In genomic region chr9:134423166-134423565, GRCh38 we compare ENCODE assay signal across 21 cellular contexts.
DNase-seq lines count a peak whose midpoint lies in the region; ATAC-seq and TF ChIP-seq lines count a peak whose summit lies in the region.
"Had no signal": no experiment of that assay in that cellular context is flagged by ENCODE, and none has a peak within 500 bp of the region (broad histone marks: within the 10 kb centered on the region; RNA-seq: fewer than 3 reads in every experiment).

No MANE protein-coding gene starts in this region.

- H3K4me1 ChIP-seq in H9 (ENCODE audit: insufficient read depth, low read length) (no peaks in the 10 kb centered on the region), suprapubic skin (peaks cover 80% of the 10 kb centered on the region), smooth muscle cell (ENCODE audit: low read depth) (no peaks in the 10 kb centered on the region)

- H4K8ac ChIP-seq in H9 (replicated peaks; ENCODE audit: insufficient read length, low read depth, low read length) = no peak overlapping the region

- TF ChIP-seq CTCF in H9 (conservative IDR thresholded peaks at IDR 0.05) (no peak), omental fat pad (IDR thresholded peaks at IDR 0.05) (no peak), suprapubic skin (IDR thresholded peaks at IDR 0.05) (no peak), glutamatergic neuron (IDR thresholded peaks at IDR 0.05; ENCODE audit: partially characterized antibody, unreplicated experiment) (no peak), smooth muscle cell (IDR thresholded peaks at IDR 0.05; ENCODE audit: borderline replicate concordance, insufficient read depth, poor library complexity, severe bottlenecking) (no peak)

- H4K91ac ChIP-seq in H9 (ENCODE audit: insufficient read length, low read depth, low read length) = no peak overlapping the region

- CTCF ChIA-PET in activated CD4-positive, alpha-beta memory T cell treated with anti-CD3 and anti-CD28 coated beads, Interleukin-2, amount 10 ng/mL, durations not matched to agents 7 days and 5 days (lab: Charles Lee) = no interaction called here

- H3K4me2 ChIP-seq in H9 (ENCODE audit: insufficient read depth, insufficient read length, low read length) (no peak overlapping the region), smooth muscle cell (no peak overlapping the region)

- no peaks in the 10 kb centered on the region for H3F3A ChIP-seq in smooth muscle cell (ENCODE audit: low read depth)

- H3K27ac Mint-ChIP-seq in H9 (no peak overlapping the region), glutamatergic neuron (ENCODE audit: unreplicated experiment) (no peak overlapping the region)
- no peak overlapping the region for H3K27ac Mint-ChIP-seq in activated CD4-positive, alpha-beta memory T cell treated with anti-CD3 and anti-CD28 coated beads, Interleukin-2, amount 10 ng/mL, durations not matched to agents 7 days and 5 days
- H3K27ac Mint-ChIP-seq: CD4-positive, alpha-beta T cell had no signal

- H3K56ac ChIP-seq in H9 (ENCODE audit: insufficient read length, low read depth, low read length) = no peak overlapping the region

- H3K27me3 Mint-ChIP-seq in H9 (ENCODE audit: low read depth) (no peaks in the 10 kb centered on the region), glutamatergic neuron (ENCODE audit: unreplicated experiment) (peaks cover 2% of the 10 kb centered on the region)
- no peaks in the 10 kb centered on the region for H3K27me3 Mint-ChIP-seq in activated CD4-positive, alpha-beta memory T cell treated with anti-CD3 and anti-CD28 coated beads, Interleukin-2, amount 10 ng/mL, durations not matched to agents 7 days and 5 days
- H3K27me3 Mint-ChIP-seq: CD4-positive, alpha-beta T cell had no signal

- H3T11ph ChIP-seq in H9 (ENCODE audit: low read length) = no peak overlapping the region

- H3K79me2 ChIP-seq in H9 (ENCODE audit: insufficient read depth, low read length) = no peaks in the 10 kb centered on the region
- no peaks in the 10 kb centered on the region for H3K79me2 ChIP-seq in smooth muscle cell (ENCODE audit: low read depth)

- peak; percentile 8 for ATAC-seq in omental fat pad (ENCODE audit: low FRiP score)
- ATAC-seq: GM12878, K562 had no signal

- no peaks in the 10 kb centered on the region for H3K9me3 ChIP-seq in H9 (ENCODE audit: control insufficient read depth, low read depth, low read length)
- no peaks in the 10 kb centered on the region for H3K9me3 ChIP-seq in suprapubic skin
- H3K9me3 ChIP-seq in smooth muscle cell (replicated peaks; ENCODE audit: low read depth) = no peaks in the 10 kb centered on the region
- H3K9me3 ChIP-seq: BE2C had no signal

- H3K14ac ChIP-seq in H9 (ENCODE audit: insufficient read depth, low read length) = peak overlapping the region; percentile 36; the same call in 1 of the 2 replicates

- no CpG with 5 or more reads among the region's 15 CpGs for WGBS in H9 (ENCODE audit: extremely low coverage, insufficient read length, low lambda C conversion rate)
- 74% methylated on average over 4 of the region's 15 CpGs for WGBS in suprapubic skin
- WGBS in smooth muscle cell (ENCODE audit: low lambda C conversion rate) = 94% methylated on average over 15 of the region's 15 CpGs

- no peak overlapping the region for H2BK5ac ChIP-seq in H9 (ENCODE audit: insufficient read length, low read length)

- H2BK120ac ChIP-seq in H9 (ENCODE audit: low read depth, low read length, poor library complexity, severe bottlenecking) = no peak overlapping the region

- TF ChIP-seq POLR2A in suprapubic skin (IDR thresholded peaks at IDR 0.05) = no peak

- H4K5ac ChIP-seq in H9 (ENCODE audit: insufficient read length, low read depth, low read length) = no peak overlapping the region

- H2BK15ac ChIP-seq in H9 (ENCODE audit: low read depth, low read length) = no peak overlapping the region

- H3K27ac ChIP-seq in H9 (ENCODE audit: insufficient read length, low read depth, low read length) (no peak overlapping the region), cingulate gyrus (ENCODE audit: low read depth, low read length) (peak overlapping the region; percentile 19), suprapubic skin (peak overlapping the region; percentile 72), smooth muscle cell (ENCODE audit: low read depth) (no peak overlapping the region)
- H3K27ac ChIP-seq: GM23248 had no signal

- H3K36me3 Mint-ChIP-seq in H9 (ENCODE audit: insufficient read depth in 1 of 3, low read depth in 3 of 3) (peaks cover 4 to 15% (median 6%) of the 10 kb centered on the region in 3 experiments; a peak in 6 of 7 replicates), glutamatergic neuron (ENCODE audit: unreplicated experiment) (no peaks in the 10 kb centered on the region)
- H3K36me3 Mint-ChIP-seq in activated CD4-positive, alpha-beta memory T cell treated with anti-CD3 and anti-CD28 coated beads, Interleukin-2, amount 10 ng/mL, durations not matched to agents 7 days and 5 days (ENCODE audit: low read depth) = no peaks in the 10 kb centered on the region

- DNase-seq in H9 (no peak), omental fat pad (ENCODE audit: low spot score) (no peak), suprapubic skin (ENCODE audit: low spot score in 2 of 2) (no peak), NCI-H2081 treated with DMSO at 0.1 percent for 48 hours (lab: John Stamatoyannopoulos, UW) (no peak), glutamatergic neuron (no peak), smooth muscle cell (lab: John Stamatoyannopoulos, UW; ENCODE audit: unreplicated experiment) (no peak)
- DNase-seq in activated CD4-positive, alpha-beta memory T cell treated with anti-CD3 and anti-CD28 coated beads, Interleukin-2, amount 10 ng/mL, durations not matched to agents 7 days and 5 days = no peak
- DNase-seq: BE2C; CD4-positive, alpha-beta T cell; GF-D8; GM23248; NCI-H1105 treated with DMSO at 0.1 percent for 48 hours; NCI-H1694; NCI-H2107; NCI-H510A; NCI-H748 treated with DMSO at 0.1 percent for 48 hours; OCI-M1; SIG-M5 had no signal

- H2AFZ ChIP-seq in H9 (ENCODE audit: low read length) (no peak overlapping the region), smooth muscle cell (ENCODE audit: low read depth) (no peak overlapping the region)
- H2AFZ ChIP-seq: GM23248 had no signal

- no peak overlapping the region for H3K23ac ChIP-seq in H9 (ENCODE audit: insufficient read length, low read depth, low read length)

- H2BK12ac ChIP-seq in H9 (ENCODE audit: insufficient read length, low read depth, low read length) = no peak overlapping the region

- H3K9me3 Mint-ChIP-seq in H9 = no peaks in the 10 kb centered on the region
- peaks cover 8% of the 10 kb centered on the region for H3K9me3 Mint-ChIP-seq in glutamatergic neuron (ENCODE audit: unreplicated experiment)
- H3K9me3 Mint-ChIP-seq in activated CD4-positive, alpha-beta memory T cell treated with anti-CD3 and anti-CD28 coated beads, Interleukin-2, amount 10 ng/mL, durations not matched to agents 7 days and 5 days = no peaks in the 10 kb centered on the region
- H3K9me3 Mint-ChIP-seq: CD4-positive, alpha-beta T cell had no signal

- H3K4me3 Mint-ChIP-seq in H9 (no peak overlapping the region), glutamatergic neuron (ENCODE audit: unreplicated experiment) (no peak overlapping the region)
- no peak overlapping the region for H3K4me3 Mint-ChIP-seq in activated CD4-positive, alpha-beta memory T cell treated with anti-CD3 and anti-CD28 coated beads, Interleukin-2, amount 10 ng/mL, durations not matched to agents 7 days and 5 days
- H3K4me3 Mint-ChIP-seq: CD4-positive, alpha-beta T cell had no signal

- H3K23me2 ChIP-seq in H9 (ENCODE audit: insufficient read length, low read depth, low read length, poor library complexity, severe bottlenecking) = no peaks in the 10 kb centered on the region

- H3K4me1 Mint-ChIP-seq in H9 = peaks cover 0 to 6% of the 10 kb centered on the region in 2 experiments; a peak in 3 of 4 replicates
- peaks cover 5% of the 10 kb centered on the region for H3K4me1 Mint-ChIP-seq in glutamatergic neuron (ENCODE audit: low read depth, unreplicated experiment)
- H3K4me1 Mint-ChIP-seq in activated CD4-positive, alpha-beta memory T cell treated with anti-CD3 and anti-CD28 coated beads, Interleukin-2, amount 10 ng/mL, durations not matched to agents 7 days and 5 days = no peaks in the 10 kb centered on the region

- H3K79me1 ChIP-seq in H9 (ENCODE audit: insufficient read depth, low read depth, low read length, poor library complexity, severe bottlenecking) = no peaks in the 10 kb centered on the region

- no peak overlapping the region for H2AK5ac ChIP-seq in H9 (ENCODE audit: insufficient read length, low read length)

- H3K18ac ChIP-seq in H9 (ENCODE audit: insufficient read length, low read depth, low read length) = no peak overlapping the region

- H3K9ac ChIP-seq in H9 (ENCODE audit: extremely low read depth, insufficient read length, low read length) (no peak overlapping the region), smooth muscle cell (ENCODE audit: low read depth) (no peak overlapping the region)
- H3K9ac ChIP-seq: GM23248 had no signal

- H3K4ac ChIP-seq in H9 (ENCODE audit: low read depth, low read length) = no peak overlapping the region

- TF ChIP-seq EP300 in suprapubic skin (IDR thresholded peaks at IDR 0.05) = no peak

- H4K20me1 ChIP-seq in H9 (ENCODE audit: control insufficient read depth, insufficient read depth, insufficient read length) = no peaks in the 10 kb centered on the region
- H4K20me1 ChIP-seq in smooth muscle cell (ENCODE audit: low read depth) = peaks cover 83% of the 10 kb centered on the region

- POLR2A ChIA-PET in activated CD4-positive, alpha-beta memory T cell treated with anti-CD3 and anti-CD28 coated beads, Interleukin-2, amount 10 ng/mL, durations not matched to agents 7 days and 5 days (lab: Charles Lee) = interaction anchor here (0.9 kb wide), 1 partner anchor 10 kb away, joined by 5 read pairs; no protein-coding TSS in a partner anchor

- H2BK20ac ChIP-seq in H9 (ENCODE audit: low read depth, low read length, poor library complexity, severe bottlenecking) = no peak overlapping the region

- H3K36me3 ChIP-seq in suprapubic skin (peaks cover 58% of the 10 kb centered on the region), smooth muscle cell (ENCODE audit: low read depth) (no peaks in the 10 kb centered on the region)
- H3K36me3 ChIP-seq: BE2C had no signal

- H3K4me3 ChIP-seq in suprapubic skin (no peak overlapping the region), smooth muscle cell (no peak overlapping the region)
- H3K4me3 ChIP-seq: GM12878, GM23248, K562 had no signal

- no peaks in the 10 kb centered on the region for H3K27me3 ChIP-seq in H9 (ENCODE audit: insufficient read depth, low read length)
- H3K27me3 ChIP-seq in suprapubic skin = no peaks in the 10 kb centered on the region
- no peaks in the 10 kb centered on the region for H3K27me3 ChIP-seq in smooth muscle cell (ENCODE audit: low read depth)
- H3K27me3 ChIP-seq: BE2C had no signal

Comparison
In these comparisons a context has a peak if more than half of its experiments do, and no peak if none do; other contexts are left out.
1. H3K27ac ChIP-seq: peak in cingulate gyrus (single experiment) and suprapubic skin (single experiment); none in H9 (single experiment) and smooth muscle cell (single experiment).